ENCODE assay signal across 10 cellular contexts in genomic region chr4:48699470-48699869, GRCh38.
DNase-seq lines count a peak whose midpoint lies in the region; ATAC-seq and TF ChIP-seq lines count a peak whose summit lies in the region.
"Had no signal": no experiment of that assay in that cellular context is flagged by ENCODE, and none has a peak within 500 bp of the region (broad histone marks: within the 10 kb centered on the region; RNA-seq: fewer than 3 reads in every experiment).

No MANE protein-coding gene starts in this region.

- H3K4me3 Mint-ChIP-seq in chondrocyte (ENCODE audit: unreplicated experiment), result no peak overlapping the region
- peak overlapping the region; percentile 21 for H3K4me3 Mint-ChIP-seq in natural killer cell

- H3K36me3 Mint-ChIP-seq in chondrocyte (ENCODE audit: low read depth), result no peaks in the 10 kb centered on the region
- H3K36me3 Mint-ChIP-seq in natural killer cell, result no peaks in the 10 kb centered on the region

- no peaks in the 10 kb centered on the region for H3K27me3 ChIP-seq in HUES48 (ENCODE audit: control insufficient read depth, insufficient read depth, low read length)
- H3K27me3 ChIP-seq: ovary had no signal

- H3K4me1 ChIP-seq in HUES48 (ENCODE audit: control insufficient read depth, insufficient read depth, low read length), result peaks cover 42% of the 10 kb centered on the region

- intact Hi-C loops in natural killer cell (cut with micrococcal nuclease), result loop anchor here (10.0 kb wide), 1 partner anchor 135 kb away; the partner anchor contains the start of gene OCIAD1

- no peaks in the 10 kb centered on the region for H3K36me3 ChIP-seq in HUES48 (ENCODE audit: control insufficient read depth, insufficient read depth, low read length)
- H3K36me3 ChIP-seq: ovary had no signal

- H3K4me3 ChIP-seq in HUES48 (ENCODE audit: low read depth, low read length), result no peak overlapping the region
- H3K4me3 ChIP-seq: ovary had no signal

- H3K9me3 ChIP-seq in HUES48 (ENCODE audit: control insufficient read depth, insufficient read depth, low read length), result no peaks in the 10 kb centered on the region
- H3K9me3 ChIP-seq: ovary had no signal

- peak overlapping the region; percentile 78 for H3K27ac ChIP-seq in HUES48 (ENCODE audit: low read depth, low read length)
- H3K27ac ChIP-seq: ovary had no signal

- ATAC-seq in GM18520 (IDR thresholded peaks at IDR 0.05; ENCODE audit: unreplicated experiment) (peak; percentile 5), natural killer cell (peak in 1 of 3 donors; percentile 6), GM21576 (IDR thresholded peaks at IDR 0.05; ENCODE audit: unreplicated experiment) (no peak)

- H3K4me1 Mint-ChIP-seq in chondrocyte (ENCODE audit: low read depth) (peaks cover 41% of the 10 kb centered on the region), natural killer cell (peaks cover 65 to 84% of the 10 kb centered on the region in 2 donors)

- DNase-seq in chondrocyte (ENCODE audit: low spot score), result no peak
- DNase-seq in natural killer cell, result no peak
- no peak for DNase-seq in NCI-H526 treated with DMSO at 0.1 percent for 48 hours (lab: John Stamatoyannopoulos, UW)
- DNase-seq in NCI-H1694 treated with DMSO at 0.1 percent for 48 hours (lab: John Stamatoyannopoulos, UW), result no peak
- DNase-seq in OCI-M2 (lab: John Stamatoyannopoulos, UW; ENCODE audit: unreplicated experiment), result no peak
- DNase-seq: NCI-H1694, ovary had no signal

- H3K9me3 Mint-ChIP-seq in chondrocyte (ENCODE audit: low read depth) (no peaks in the 10 kb centered on the region), natural killer cell (no peaks in the 10 kb centered on the region)

- no peak for TF ChIP-seq CTCF in chondrocyte (IDR thresholded peaks at IDR 0.05)
- TF ChIP-seq CTCF in natural killer cell (IDR thresholded peaks at IDR 0.05), result no peak

- peak overlapping the region; percentile 89 for H3K27ac Mint-ChIP-seq in chondrocyte (ENCODE audit: unreplicated experiment)
- peak overlapping the region; percentile 74 to 82 for H3K27ac Mint-ChIP-seq in natural killer cell

- no peak overlapping the region for H3K9ac ChIP-seq in HUES48 (ENCODE audit: low read depth, low read length)

- H3K27me3 Mint-ChIP-seq in chondrocyte (ENCODE audit: low read depth) (no peaks in the 10 kb centered on the region), natural killer cell (ENCODE audit: low read depth in 2 of 2) (no peaks in the 10 kb centered on the region)
